1 cellular context compared by ENCODE assay signal in the genomic region with DNA sequence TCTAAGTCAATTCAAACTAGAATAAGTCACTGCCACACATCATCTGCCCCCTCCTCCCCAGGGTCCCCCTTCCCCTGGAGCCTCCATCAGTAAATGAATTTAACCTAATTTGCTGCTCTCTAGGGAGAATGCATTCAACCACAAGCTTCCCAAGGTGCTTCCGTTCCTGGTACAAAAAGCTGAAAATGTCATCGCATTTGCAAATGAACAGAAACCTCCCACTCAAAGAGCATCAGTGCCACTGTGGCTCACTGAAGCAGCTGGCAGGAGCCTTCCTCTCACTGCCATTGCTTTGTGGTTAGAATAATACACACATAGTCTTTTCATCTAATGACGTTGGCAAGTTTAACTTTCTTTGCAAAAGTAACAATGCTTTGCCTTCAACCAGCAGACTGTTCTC.
TF ChIP-seq lines count a peak whose summit lies in the region.

No MANE protein-coding gene starts in this region.

TF ChIP-seq in GM12878, 131 proteins besides CTCF, POLR2A, EP300 and RAD21 (continued from another document):
- TF ChIP-seq, protein P1, sequence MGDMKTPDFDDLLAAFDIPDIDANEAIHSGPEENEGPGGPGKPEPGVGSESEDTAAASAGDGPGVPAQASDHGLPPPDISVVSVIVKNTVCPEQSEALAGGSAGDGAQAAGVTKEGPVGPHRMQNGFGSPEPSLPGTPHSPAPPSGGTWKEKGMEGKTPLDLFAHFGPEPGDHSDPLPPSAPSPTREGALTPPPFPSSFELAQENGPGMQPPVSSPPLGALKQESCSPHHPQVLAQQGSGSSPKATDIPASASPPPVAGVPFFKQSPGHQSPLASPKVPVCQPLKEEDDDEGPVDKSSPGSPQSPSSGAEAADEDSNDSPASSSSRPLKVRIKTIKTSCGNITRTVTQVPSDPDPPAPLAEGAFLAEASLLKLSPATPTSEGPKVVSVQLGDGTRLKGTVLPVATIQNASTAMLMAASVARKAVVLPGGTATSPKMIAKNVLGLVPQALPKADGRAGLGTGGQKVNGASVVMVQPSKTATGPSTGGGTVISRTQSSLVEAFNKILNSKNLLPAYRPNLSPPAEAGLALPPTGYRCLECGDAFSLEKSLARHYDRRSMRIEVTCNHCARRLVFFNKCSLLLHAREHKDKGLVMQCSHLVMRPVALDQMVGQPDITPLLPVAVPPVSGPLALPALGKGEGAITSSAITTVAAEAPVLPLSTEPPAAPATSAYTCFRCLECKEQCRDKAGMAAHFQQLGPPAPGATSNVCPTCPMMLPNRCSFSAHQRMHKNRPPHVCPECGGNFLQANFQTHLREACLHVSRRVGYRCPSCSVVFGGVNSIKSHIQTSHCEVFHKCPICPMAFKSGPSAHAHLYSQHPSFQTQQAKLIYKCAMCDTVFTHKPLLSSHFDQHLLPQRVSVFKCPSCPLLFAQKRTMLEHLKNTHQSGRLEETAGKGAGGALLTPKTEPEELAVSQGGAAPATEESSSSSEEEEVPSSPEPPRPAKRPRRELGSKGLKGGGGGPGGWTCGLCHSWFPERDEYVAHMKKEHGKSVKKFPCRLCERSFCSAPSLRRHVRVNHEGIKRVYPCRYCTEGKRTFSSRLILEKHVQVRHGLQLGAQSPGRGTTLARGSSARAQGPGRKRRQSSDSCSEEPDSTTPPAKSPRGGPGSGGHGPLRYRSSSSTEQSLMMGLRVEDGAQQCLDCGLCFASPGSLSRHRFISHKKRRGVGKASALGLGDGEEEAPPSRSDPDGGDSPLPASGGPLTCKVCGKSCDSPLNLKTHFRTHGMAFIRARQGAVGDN (IDR thresholded peaks at IDR 0.05), result no peak
- no peak for TF ChIP-seq ZNF384 (IDR thresholded peaks at IDR 0.05; ENCODE audit: borderline replicate concordance, low read depth, low read length)
- TF ChIP-seq BCL11A (IDR thresholded peaks at IDR 0.05; ENCODE audit: low read depth, low read length), result peak; percentile 51; the same call in 1 of the 2 replicates
- TF ChIP-seq MEF2B (IDR thresholded peaks at IDR 0.05; ENCODE audit: partially characterized antibody, poor library complexity, severe bottlenecking), result peak; percentile 73
- peak; percentile 57 to 67; a peak in 2 of 4 replicates for TF ChIP-seq IKZF2 (IDR thresholded peaks at IDR 0.05)
- 0 out of 2 replicates have a peak, but pooled peaks have one; percentile 16 for TF ChIP-seq DPF2 (IDR thresholded peaks at IDR 0.05)
- no peak for TF ChIP-seq CREM (IDR thresholded peaks at IDR 0.05; ENCODE audit: low read depth)
- TF ChIP-seq, protein P2, sequence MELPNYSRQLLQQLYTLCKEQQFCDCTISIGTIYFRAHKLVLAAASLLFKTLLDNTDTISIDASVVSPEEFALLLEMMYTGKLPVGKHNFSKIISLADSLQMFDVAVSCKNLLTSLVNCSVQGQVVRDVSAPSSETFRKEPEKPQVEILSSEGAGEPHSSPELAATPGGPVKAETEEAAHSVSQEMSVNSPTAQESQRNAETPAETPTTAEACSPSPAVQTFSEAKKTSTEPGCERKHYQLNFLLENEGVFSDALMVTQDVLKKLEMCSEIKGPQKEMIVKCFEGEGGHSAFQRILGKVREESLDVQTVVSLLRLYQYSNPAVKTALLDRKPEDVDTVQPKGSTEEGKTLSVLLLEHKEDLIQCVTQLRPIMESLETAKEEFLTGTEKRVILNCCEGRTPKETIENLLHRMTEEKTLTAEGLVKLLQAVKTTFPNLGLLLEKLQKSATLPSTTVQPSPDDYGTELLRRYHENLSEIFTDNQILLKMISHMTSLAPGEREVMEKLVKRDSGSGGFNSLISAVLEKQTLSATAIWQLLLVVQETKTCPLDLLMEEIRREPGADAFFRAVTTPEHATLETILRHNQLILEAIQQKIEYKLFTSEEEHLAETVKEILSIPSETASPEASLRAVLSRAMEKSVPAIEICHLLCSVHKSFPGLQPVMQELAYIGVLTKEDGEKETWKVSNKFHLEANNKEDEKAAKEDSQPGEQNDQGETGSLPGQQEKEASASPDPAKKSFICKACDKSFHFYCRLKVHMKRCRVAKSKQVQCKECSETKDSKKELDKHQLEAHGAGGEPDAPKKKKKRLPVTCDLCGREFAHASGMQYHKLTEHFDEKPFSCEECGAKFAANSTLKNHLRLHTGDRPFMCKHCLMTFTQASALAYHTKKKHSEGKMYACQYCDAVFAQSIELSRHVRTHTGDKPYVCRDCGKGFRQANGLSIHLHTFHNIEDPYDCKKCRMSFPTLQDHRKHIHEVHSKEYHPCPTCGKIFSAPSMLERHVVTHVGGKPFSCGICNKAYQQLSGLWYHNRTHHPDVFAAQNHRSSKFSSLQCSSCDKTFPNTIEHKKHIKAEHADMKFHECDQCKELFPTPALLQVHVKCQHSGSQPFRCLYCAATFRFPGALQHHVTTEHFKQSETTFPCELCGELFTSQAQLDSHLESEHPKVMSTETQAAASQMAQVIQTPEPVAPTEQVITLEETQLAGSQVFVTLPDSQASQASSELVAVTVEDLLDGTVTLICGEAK (IDR thresholded peaks at IDR 0.05; ENCODE audit: borderline replicate concordance), result no peak
- no peak for TF ChIP-seq NFIC (IDR thresholded peaks at IDR 0.05; ENCODE audit: low read depth, low read length)
- 0 out of 3 replicates have a peak, but pooled peaks have one; percentile 22 for TF ChIP-seq POU2F2 (IDR thresholded peaks at IDR 0.05; ENCODE audit: borderline replicate concordance, low read depth, low read length)
- TF ChIP-seq MTA2 (IDR thresholded peaks at IDR 0.05; ENCODE audit: low read depth), result peak; percentile 44; the same call in 1 of the 2 replicates
- TF ChIP-seq, protein P3, sequence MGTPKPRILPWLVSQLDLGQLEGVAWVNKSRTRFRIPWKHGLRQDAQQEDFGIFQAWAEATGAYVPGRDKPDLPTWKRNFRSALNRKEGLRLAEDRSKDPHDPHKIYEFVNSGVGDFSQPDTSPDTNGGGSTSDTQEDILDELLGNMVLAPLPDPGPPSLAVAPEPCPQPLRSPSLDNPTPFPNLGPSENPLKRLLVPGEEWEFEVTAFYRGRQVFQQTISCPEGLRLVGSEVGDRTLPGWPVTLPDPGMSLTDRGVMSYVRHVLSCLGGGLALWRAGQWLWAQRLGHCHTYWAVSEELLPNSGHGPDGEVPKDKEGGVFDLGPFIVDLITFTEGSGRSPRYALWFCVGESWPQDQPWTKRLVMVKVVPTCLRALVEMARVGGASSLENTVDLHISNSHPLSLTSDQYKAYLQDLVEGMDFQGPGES (IDR thresholded peaks at IDR 0.05), result no peak
- peak; percentile 60 for TF ChIP-seq IKZF1 (conservative IDR thresholded peaks at IDR 0.05)
- no peak for TF ChIP-seq SP1 (IDR thresholded peaks at IDR 0.05; ENCODE audit: low read depth, low read length)
- no peak for TF ChIP-seq ZNF622 (IDR thresholded peaks at IDR 0.05)
- TF ChIP-seq SREBF2 (IDR thresholded peaks at IDR 0.05; ENCODE audit: low read length), result no peak
- no peak for TF ChIP-seq HCFC1 (IDR thresholded peaks at IDR 0.05; ENCODE audit: low read length)
- TF ChIP-seq TBL1XR1 (IDR thresholded peaks at IDR 0.05; ENCODE audit: low read depth, low read length), result peak; percentile 71; the same call in 1 of the 2 replicates
- TF ChIP-seq, protein P4, sequence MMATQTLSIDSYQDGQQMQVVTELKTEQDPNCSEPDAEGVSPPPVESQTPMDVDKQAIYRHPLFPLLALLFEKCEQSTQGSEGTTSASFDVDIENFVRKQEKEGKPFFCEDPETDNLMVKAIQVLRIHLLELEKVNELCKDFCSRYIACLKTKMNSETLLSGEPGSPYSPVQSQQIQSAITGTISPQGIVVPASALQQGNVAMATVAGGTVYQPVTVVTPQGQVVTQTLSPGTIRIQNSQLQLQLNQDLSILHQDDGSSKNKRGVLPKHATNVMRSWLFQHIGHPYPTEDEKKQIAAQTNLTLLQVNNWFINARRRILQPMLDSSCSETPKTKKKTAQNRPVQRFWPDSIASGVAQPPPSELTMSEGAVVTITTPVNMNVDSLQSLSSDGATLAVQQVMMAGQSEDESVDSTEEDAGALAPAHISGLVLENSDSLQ (IDR thresholded peaks at IDR 0.05), result no peak
- peak; percentile 12 to 34; a peak in 1 of 4 replicates for TF ChIP-seq BHLHE40 (IDR thresholded peaks at IDR 0.05; ENCODE audit: borderline replicate concordance in 1 of 2, low read depth in 2 of 2, low read length in 1 of 2)
- 0 out of 2 replicates have a peak, but pooled peaks have one; percentile 10 for TF ChIP-seq ATF7 (IDR thresholded peaks at IDR 0.05; ENCODE audit: low read depth)
- TF ChIP-seq TCF3 (IDR thresholded peaks at IDR 0.05; ENCODE audit: borderline replicate concordance, insufficient read depth, low read depth, low read length), result no peak
- TF ChIP-seq JUNB (IDR thresholded peaks at IDR 0.05), result no peak
- no peak for TF ChIP-seq SMARCA5 (IDR thresholded peaks at IDR 0.05)
- no peak for TF ChIP-seq SMAD1 (IDR thresholded peaks at IDR 0.05; ENCODE audit: low read depth, partially characterized antibody)
- TF ChIP-seq, protein P5, sequence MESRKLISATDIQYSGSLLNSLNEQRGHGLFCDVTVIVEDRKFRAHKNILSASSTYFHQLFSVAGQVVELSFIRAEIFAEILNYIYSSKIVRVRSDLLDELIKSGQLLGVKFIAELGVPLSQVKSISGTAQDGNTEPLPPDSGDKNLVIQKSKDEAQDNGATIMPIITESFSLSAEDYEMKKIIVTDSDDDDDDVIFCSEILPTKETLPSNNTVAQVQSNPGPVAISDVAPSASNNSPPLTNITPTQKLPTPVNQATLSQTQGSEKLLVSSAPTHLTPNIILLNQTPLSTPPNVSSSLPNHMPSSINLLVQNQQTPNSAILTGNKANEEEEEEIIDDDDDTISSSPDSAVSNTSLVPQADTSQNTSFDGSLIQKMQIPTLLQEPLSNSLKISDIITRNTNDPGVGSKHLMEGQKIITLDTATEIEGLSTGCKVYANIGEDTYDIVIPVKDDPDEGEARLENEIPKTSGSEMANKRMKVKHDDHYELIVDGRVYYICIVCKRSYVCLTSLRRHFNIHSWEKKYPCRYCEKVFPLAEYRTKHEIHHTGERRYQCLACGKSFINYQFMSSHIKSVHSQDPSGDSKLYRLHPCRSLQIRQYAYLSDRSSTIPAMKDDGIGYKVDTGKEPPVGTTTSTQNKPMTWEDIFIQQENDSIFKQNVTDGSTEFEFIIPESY (IDR thresholded peaks at IDR 0.05), result no peak
